Comparison of ENCODE assay signal across 11 cellular contexts in the genomic region with DNA sequence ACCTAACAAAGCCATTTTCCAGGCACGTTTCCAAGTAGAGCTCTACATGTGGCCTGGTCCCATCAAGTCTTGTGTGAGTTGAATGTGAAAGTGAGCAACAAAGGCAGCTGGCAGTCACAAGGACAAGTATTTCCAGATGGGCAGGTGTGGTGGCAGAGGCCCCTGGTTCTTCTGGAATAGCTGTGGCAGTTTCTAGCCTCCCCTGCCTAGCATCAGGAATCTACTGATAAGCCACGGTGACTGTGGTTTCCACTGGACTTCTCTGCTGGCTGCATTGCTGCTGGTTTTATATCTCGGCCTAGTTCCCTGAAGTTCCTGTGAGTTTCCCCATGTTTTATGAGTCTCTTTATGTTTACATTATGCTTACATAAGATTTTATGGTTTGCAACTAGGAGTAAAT.
DNase-seq lines count a peak whose midpoint lies in the region; ATAC-seq and TF ChIP-seq lines count a peak whose summit lies in the region.
"Had no signal": no experiment of that assay in that cellular context is flagged by ENCODE, and none has a peak within 500 bp of the region (broad histone marks: within the 10 kb centered on the region; RNA-seq: fewer than 3 reads in every experiment).

No MANE protein-coding gene starts in this region.

- DNase-seq in GDM1 (lab: John Stamatoyannopoulos, UW) (peak; percentile 0), NCI-H2029 (lab: John Stamatoyannopoulos, UW) (peak; percentile 67), SK-N-DZ (ENCODE audit: low spot score) (peak; percentile 22), mucosa of descending colon (peak; percentile 60 to 79 (median 66)), KG1 (lab: John Stamatoyannopoulos, UW) (no peak)
- DNase-seq: activated naive CD4-positive, alpha-beta T cell treated with anti-CD3 and anti-CD28 coated beads, Interleukin-2, amount 50 U/mL, for 16 hours; CD8-positive, alpha-beta T cell had no signal

- intact Hi-C loops in mucosa of descending colon (cut with DNase I, micrococcal nuclease): no loop called here

- H3K36me3 ChIP-seq in mucosa of descending colon (ENCODE audit: low read depth): no peaks in the 10 kb centered on the region

- ATAC-seq in mucosa of descending colon (peak; percentile 99), GM18873 (IDR thresholded peaks at IDR 0.05; ENCODE audit: low FRiP score, unreplicated experiment) (no peak), HG02588 (IDR thresholded peaks at IDR 0.05; ENCODE audit: unreplicated experiment) (no peak), GM19397 (IDR thresholded peaks at IDR 0.05; ENCODE audit: unreplicated experiment) (no peak)
- ATAC-seq: CD8-positive, alpha-beta T cell; GM23338 had no signal

- no peak for TF ChIP-seq CTCF in mucosa of descending colon (IDR thresholded peaks at IDR 0.05)

- H3K4me1 ChIP-seq in mucosa of descending colon (ENCODE audit: low read depth): no peaks in the 10 kb centered on the region

- no peak overlapping the region for H3K4me3 ChIP-seq in mucosa of descending colon
- H3K4me3 ChIP-seq: GM23338 had no signal

- H3K9me3 ChIP-seq in mucosa of descending colon: no peaks in the 10 kb centered on the region
